ENCODE assay signal across 9 cellular contexts in the genomic region with DNA sequence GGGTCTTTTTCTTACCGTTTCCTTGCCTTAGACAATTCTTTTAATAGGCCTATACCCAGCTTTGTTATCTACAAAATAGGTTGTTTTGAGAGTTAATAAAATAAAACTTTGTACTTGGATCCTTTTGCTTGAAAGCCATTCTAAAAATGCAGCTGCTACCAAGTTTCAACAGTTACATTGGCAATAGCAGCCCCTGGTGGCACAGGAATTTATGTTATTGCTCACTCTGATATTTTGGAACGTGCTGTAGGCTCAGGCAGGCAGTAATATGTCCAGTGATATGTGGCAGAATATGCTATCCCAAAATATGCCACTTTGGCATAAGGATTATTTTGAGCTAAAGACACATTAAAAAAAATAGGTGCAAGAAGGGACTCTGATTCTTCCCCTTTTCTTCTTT. TPM values are rescaled to one million over a fixed set of nuclear protein-coding genes. Genes with fewer than 3 reads are reported as not detected.
A peak's percentile ranks its signal among the peaks of the same experiment; 100 is the strongest.
DNase-seq lines count a peak whose midpoint lies in the region; ATAC-seq, FAIRE-seq and TF ChIP-seq lines count a peak whose summit lies in the region.
"Had no signal": no experiment of that assay in that cellular context is flagged by ENCODE, and none has a peak within 500 bp of the region (broad histone marks: within the 10 kb centered on the region; RNA-seq: fewer than 3 reads in every experiment).

No MANE protein-coding gene starts in this region.

- no peaks in the 10 kb centered on the region for H3K36me3 Mint-ChIP-seq in astrocyte (ENCODE audit: low read depth, unreplicated experiment)
- H3K36me3 Mint-ChIP-seq in neural crest cell (ENCODE audit: low read depth), result no peaks in the 10 kb centered on the region
- H3K36me3 Mint-ChIP-seq in activated naive CD4-positive, alpha-beta T cell treated with anti-CD3 and anti-CD28 coated beads, Interleukin-2, amount 50 U/mL, for 72 hours, result no peaks in the 10 kb centered on the region

- no peak overlapping the region for H3K27ac ChIP-seq in astrocyte (ENCODE audit: low read depth, low read length)

- ATAC-seq in GM18909 (IDR thresholded peaks at IDR 0.05; ENCODE audit: poor library complexity, unreplicated experiment), result no peak
- no peak for ATAC-seq in activated naive CD4-positive, alpha-beta T cell treated with anti-CD3 and anti-CD28 coated beads, Interleukin-2, amount 50 U/mL, for 72 hours

- TF ChIP-seq CTCF in astrocyte (IDR thresholded peaks at IDR 0.05; ENCODE audit: insufficient read depth, low read depth, low read length) (peak; percentile 39), neural crest cell (conservative IDR thresholded peaks at IDR 0.05) (peak; percentile 51)

- H3K9me3 Mint-ChIP-seq in astrocyte (ENCODE audit: unreplicated experiment), result no peaks in the 10 kb centered on the region
- no peaks in the 10 kb centered on the region for H3K9me3 Mint-ChIP-seq in neural crest cell
- no peaks in the 10 kb centered on the region for H3K9me3 Mint-ChIP-seq in activated naive CD4-positive, alpha-beta T cell treated with anti-CD3 and anti-CD28 coated beads, Interleukin-2, amount 50 U/mL, for 72 hours

- no peak overlapping the region for H3K4me2 ChIP-seq in astrocyte (ENCODE audit: low read length)

- H4K20me1 ChIP-seq in astrocyte (ENCODE audit: insufficient read depth, low read length), result no peaks in the 10 kb centered on the region

- no peak overlapping the region for H3K4me3 ChIP-seq in astrocyte (ENCODE audit: insufficient read depth, low read depth, low read length)

- no peaks in the 10 kb centered on the region for H3K4me1 Mint-ChIP-seq in astrocyte (ENCODE audit: low read depth, unreplicated experiment)
- no peaks in the 10 kb centered on the region for H3K4me1 Mint-ChIP-seq in neural crest cell

- no peak overlapping the region for H3K9ac ChIP-seq in astrocyte (ENCODE audit: low read length)

- H3K36me3 ChIP-seq in astrocyte (ENCODE audit: insufficient read depth, low read length), result no peaks in the 10 kb centered on the region

- no peaks in the 10 kb centered on the region for H3K79me2 ChIP-seq in astrocyte (ENCODE audit: insufficient read depth, low read length)

- H3K4me1 ChIP-seq in astrocyte (ENCODE audit: insufficient read depth, low read length), result no peaks in the 10 kb centered on the region

- no peaks in the 10 kb centered on the region for H3K27me3 ChIP-seq in astrocyte (ENCODE audit: insufficient read depth, low read length)

- DNase-seq in NCI-H2171 treated with DMSO at 0.1 percent for 48 hours (lab: John Stamatoyannopoulos, UW) (peak; percentile 14), NCI-H2171 (lab: John Stamatoyannopoulos, UW) (no peak), HT1080 (ENCODE audit: low read depth) (peak; percentile 27), astrocyte (ENCODE audit: low read depth) (no peak), neural crest cell (ENCODE audit: low read depth, low spot score) (no peak), CD1c-positive myeloid dendritic cell (ENCODE audit: extremely low spot score) (no peak)
- no peak for DNase-seq in activated naive CD4-positive, alpha-beta T cell treated with anti-CD3 and anti-CD28 coated beads, Interleukin-2, amount 50 U/mL, for 72 hours (ENCODE audit: low spot score in 2 of 2)
- DNase-seq: activated T-cell treated with anti-CD3 and anti-CD28 coated beads for 4 hours had no signal

- no peak overlapping the region for H2AFZ ChIP-seq in astrocyte (ENCODE audit: low read depth, low read length)

- H3K9me3 ChIP-seq in astrocyte (ENCODE audit: insufficient read depth, low read depth, low read length), result no peaks in the 10 kb centered on the region

- no peak overlapping the region for H3K4me3 Mint-ChIP-seq in astrocyte (ENCODE audit: unreplicated experiment)
- H3K4me3 Mint-ChIP-seq in neural crest cell, result no peak overlapping the region

- H3K27ac Mint-ChIP-seq in astrocyte (ENCODE audit: unreplicated experiment) (no peak overlapping the region), neural crest cell (ENCODE audit: unreplicated experiment) (no peak overlapping the region)
- no peak overlapping the region for H3K27ac Mint-ChIP-seq in activated naive CD4-positive, alpha-beta T cell treated with anti-CD3 and anti-CD28 coated beads, Interleukin-2, amount 50 U/mL, for 72 hours

- FAIRE-seq in astrocyte (lab: Jason Lieb, UNC), result no peak

- H3K27me3 Mint-ChIP-seq in astrocyte (ENCODE audit: low read depth, unreplicated experiment) (no peaks in the 10 kb centered on the region), neural crest cell (ENCODE audit: low read depth) (no peaks in the 10 kb centered on the region)

RNA-seq across cellular contexts. Expression of gene COMMD1, which starts 6.7 kb away (rescaled TPM):
- 20.1 and 20.9 TPM in 2 replicates for total RNA-seq in HT1080 (2014; rRNA removed; shearing (Covaris generic))
- 19.4 and 30.2 TPM in 2 replicates for polyA plus RNA-seq in HT1080 (2015; cell fraction: cytosol; rRNA removed)
- 13.5 and 17.4 TPM in 2 replicates for polyA plus RNA-seq in HT1080 (2015; cell fraction: nucleus; rRNA removed)
- 30.3 and 32.0 TPM in 2 replicates for total RNA-seq in astrocyte
- 30.1 and 30.5 TPM in 2 replicates for total RNA-seq in neural crest cell
- 10 to 100 TPM; 20.4 to 37.0 TPM for total RNA-seq in activated naive CD4-positive, alpha-beta T cell treated with anti-CD3 and anti-CD28 coated beads, Interleukin-2, amount 50 U/mL, for 72 hours

RNA-seq across cellular contexts. Expression of gene CCT4, which starts 10.4 kb away (rescaled TPM):
- 406 and 477 TPM in 2 replicates for total RNA-seq in HT1080 (2014; rRNA removed; shearing (Covaris generic))
- 302 and 338 TPM in 2 replicates for polyA plus RNA-seq in HT1080 (2015; cell fraction: cytosol; rRNA removed)
- polyA plus RNA-seq in HT1080 (2015; cell fraction: nucleus; rRNA removed), result 355 and 414 TPM in 2 replicates
- 203 and 220 TPM in 2 replicates for total RNA-seq in astrocyte
- 259 and 277 TPM in 2 replicates for total RNA-seq in neural crest cell
- total RNA-seq in activated naive CD4-positive, alpha-beta T cell treated with anti-CD3 and anti-CD28 coated beads, Interleukin-2, amount 50 U/mL, for 72 hours, result 100 to 1,000 TPM; 314 to 331 TPM

RNA-seq across cellular contexts. Expression of gene FAM161A, which starts 45.0 kb away (rescaled TPM):
- total RNA-seq in HT1080 (2014; rRNA removed; shearing (Covaris generic)), result 1.4 and 3.1 TPM in 2 replicates
- 2.5 and 2.6 TPM in 2 replicates for polyA plus RNA-seq in HT1080 (2015; cell fraction: cytosol; rRNA removed)
- 11.6 and 12.4 TPM in 2 replicates for polyA plus RNA-seq in HT1080 (2015; cell fraction: nucleus; rRNA removed)
- total RNA-seq in astrocyte (2.8 and 2.9 TPM in 2 replicates), neural crest cell (21.9 and 23.4 TPM in 2 replicates)
- 10 to 100 TPM; 10.3 to 11.0 TPM for total RNA-seq in activated naive CD4-positive, alpha-beta T cell treated with anti-CD3 and anti-CD28 coated beads, Interleukin-2, amount 50 U/mL, for 72 hours

Comparison
In these comparisons a context has a peak if more than half of its experiments do, and no peak if none do; other contexts are left out.
1. DNase-seq: peak in NCI-H2171 treated with DMSO at 0.1 percent for 48 hours (single experiment) and HT1080 (single experiment); none in NCI-H2171 (single experiment), astrocyte (single experiment), neural crest cell (single experiment), CD1c-positive myeloid dendritic cell (single experiment) and activated naive CD4-positive, alpha-beta T cell treated with anti-CD3 and anti-CD28 coated beads, Interleukin-2, amount 50 U/mL, for 72 hours (0 of 2).